13 cellular contexts compared by ENCODE assay signal in genomic region chr11:114134870-114135269, GRCh38.
DNase-seq lines count a peak whose midpoint lies in the region; ATAC-seq, FAIRE-seq and TF ChIP-seq lines count a peak whose summit lies in the region.
"Had no signal": no experiment of that assay in that cellular context is flagged by ENCODE, and none has a peak within 500 bp of the region (broad histone marks: within the 10 kb centered on the region; RNA-seq: fewer than 3 reads in every experiment).

No MANE protein-coding gene starts in this region.

- TF ChIP-seq EP300 in HepG2 (IDR thresholded peaks at IDR 0.05; ENCODE audit: low read depth in 2 of 2, low read length in 2 of 2) (no peak), HepG2 (CRISPR knock-in tag; IDR thresholded peaks at IDR 0.05; ENCODE audit: borderline replicate concordance) (no peak)

- peaks cover 0 to 9% (median 3%) of the 10 kb centered on the region in 4 donors for H3K36me3 ChIP-seq in right lobe of liver
- H3K36me3 ChIP-seq in HepG2 (replicated peaks in 1 of 2; ENCODE audit: control insufficient read depth in 1 of 2, insufficient read depth in 2 of 2, low read length in 2 of 2) = no peaks in the 10 kb centered on the region
- H3K36me3 ChIP-seq in lower lobe of right lung = peaks cover 11% of the 10 kb centered on the region
- H3K36me3 ChIP-seq in uterus = no peaks in the 10 kb centered on the region

- CTCF ChIA-PET in HepG2 (lab: Yijun Ruan, JAX; ENCODE audit: low intra/inter-chr PET ratio, low total read pairs) = no interaction called here

- no peak overlapping the region for H3K9ac ChIP-seq in HepG2 (ENCODE audit: insufficient read depth, low read depth, low read length)

- TF ChIP-seq RAD21 in HepG2 (CRISPR knock-in tag; IDR thresholded peaks at IDR 0.05) = no peak

- ATAC-seq in right lobe of liver (peak in 1 of 4 donors; percentile 18), HepG2 (no peak), lower lobe of right lung (peak; percentile 13 to 18)
- ATAC-seq: HCT116 had no signal

- POLR2A ChIA-PET in HepG2 (lab: Yijun Ruan, JAX) = no interaction called here

- DNase-seq in right lobe of liver (no peak), HepG2 (ENCODE audit: low spot score) (no peak), cardiac fibroblast (ENCODE audit: low read depth in 2 of 2) (peak; percentile 93 to 98), lower lobe of right lung (no peak), uterus (no peak), iPS-NIHi7 (ENCODE audit: extremely low spot score) (no peak), occipital lobe (lab: John Stamatoyannopoulos, UW) (no peak)
- no peak for DNase-seq in stimulated activated CD4-positive, alpha-beta T cell treated with anti-CD3 and anti-CD28 coated beads, Interleukin-12 subunit alpha, Interleukin-12 subunit beta, amount 100 ng/mL, for 4 hours
- DNase-seq: activated naive CD4-positive, alpha-beta T cell treated with Interleukin-2 at 50 U/mL for 16 hours; NCI-H187; PC-9; stimulated activated CD8-positive, alpha-beta memory T cell treated with anti-CD3 and anti-CD28 coated beads, Interleukin-4, amount 100 ng/mL, for 48 hours had no signal

- H3K4me1 ChIP-seq in right lobe of liver = peaks cover 0 to 88% (median 36%) of the 10 kb centered on the region in 4 donors
- H3K4me1 ChIP-seq in HepG2 (ENCODE audit: insufficient read depth, low read length) = no peaks in the 10 kb centered on the region
- H3K4me1 ChIP-seq in lower lobe of right lung = peaks cover 98% of the 10 kb centered on the region
- H3K4me1 ChIP-seq in uterus = peaks cover 25 to 34% of the 10 kb centered on the region in 2 donors

- no peaks in the 10 kb centered on the region for H3K27me3 ChIP-seq in right lobe of liver
- H3K27me3 ChIP-seq in HepG2 (ENCODE audit: control insufficient read depth in 1 of 2, insufficient read depth in 2 of 2, low read length in 2 of 2) = no peaks in the 10 kb centered on the region; a peak in 3 of 5 replicates
- no peaks in the 10 kb centered on the region for H3K27me3 ChIP-seq in lower lobe of right lung (ENCODE audit: low read depth)
- H3K27me3 ChIP-seq in uterus = no peaks in the 10 kb centered on the region

- H3K4me3 ChIP-seq in right lobe of liver (no peak overlapping the region), HepG2 (replicated peaks in 1 of 3; ENCODE audit: insufficient read depth in 1 of 3, low read depth in 2 of 3, low read length in 3 of 3) (no peak overlapping the region), cardiac fibroblast (replicated peaks in 1 of 2; ENCODE audit: low read depth in 2 of 2, low read length in 2 of 2) (no peak overlapping the region), lower lobe of right lung (no peak overlapping the region), uterus (no peak overlapping the region)
- H3K4me3 ChIP-seq: PC-9 had no signal

- in situ Hi-C loops in HepG2 (cut with HindIII; ENCODE audit: extremely low pct_ligation_motif_present, low pct_unique_long_range_greater_than_20kb) = no loop called here

- H2AFZ ChIP-seq in HepG2 (ENCODE audit: low read length) = no peak overlapping the region
- H2AFZ ChIP-seq: PC-9 had no signal

- 64% methylated on average over 3 of the region's 3 CpGs for WGBS in right lobe of liver (ENCODE audit: insufficient coverage, low coverage, low lambda C conversion rate, missing lambda C conversion rate)
- 43% methylated on average over 3 of the region's 3 CpGs for whole genome bisulfite sequencing in HepG2 (ENCODE audit: low lambda C conversion rate)

- no peak for TF ChIP-seq CTCF in right lobe of liver (IDR thresholded peaks at IDR 0.05)
- no peak for TF ChIP-seq CTCF in HepG2 (CRISPR knock-in tag; IDR thresholded peaks at IDR 0.05)
- no peak for TF ChIP-seq CTCF in cardiac fibroblast (IDR thresholded peaks at IDR 0.05; ENCODE audit: low read depth, low read length)
- no peak for TF ChIP-seq CTCF in lower lobe of right lung (IDR thresholded peaks at IDR 0.05)
- no peak for TF ChIP-seq CTCF in uterus (IDR thresholded peaks at IDR 0.05)

- peak overlapping the region in 2 of 3 donors; percentile 10 to 61 for H3K27ac ChIP-seq in right lobe of liver
- no peak overlapping the region for H3K27ac ChIP-seq in HepG2 (ENCODE audit: extremely low read length, insufficient read depth, low read length)
- peak overlapping the region; percentile 66 for H3K27ac ChIP-seq in lower lobe of right lung
- H3K27ac ChIP-seq in uterus = peak overlapping the region; percentile 98 to 100
- H3K27ac ChIP-seq: PC-9 had no signal

- intact Hi-C loops in right lobe of liver (cut with DNase I) (no loop called here), HepG2 (cut with micrococcal nuclease; ENCODE audit: unreplicated experiment) (no loop called here), lower lobe of right lung (cut with DNase I) (no loop called here), uterus (cut with DNase I; ENCODE audit: low total_unique reads) (no loop called here)

- no peak for FAIRE-seq in HepG2 (lab: Jason Lieb, UNC)

- H4K20me1 ChIP-seq in HepG2 (ENCODE audit: insufficient read depth, low read length) = no peaks in the 10 kb centered on the region

- BruUV-seq in HepG2 (replicated peaks; lab: Mats Ljungman, UMichigan) = no TSS peak

- no peaks in the 10 kb centered on the region for H3K79me2 ChIP-seq in HepG2 (ENCODE audit: insufficient read depth, low read length)

- H3K4me2 ChIP-seq in HepG2 (ENCODE audit: low read depth, low read length) = no peak overlapping the region
- H3K4me2 ChIP-seq: PC-9 had no signal

- no peaks in the 10 kb centered on the region for H3K9me3 ChIP-seq in right lobe of liver
- H3K9me3 ChIP-seq in HepG2 (ENCODE audit: low read length) = no peaks in the 10 kb centered on the region
- H3K9me3 ChIP-seq in lower lobe of right lung = no peaks in the 10 kb centered on the region
- H3K9me3 ChIP-seq in uterus = no peaks in the 10 kb centered on the region

- TF ChIP-seq POLR2A in right lobe of liver (IDR thresholded peaks at IDR 0.05) (no peak), HepG2 (IDR thresholded peaks at IDR 0.05; ENCODE audit: insufficient read depth in 1 of 2, low read depth in 2 of 2, low read length in 2 of 2) (no peak), uterus (IDR thresholded peaks at IDR 0.05) (no peak)

TF ChIP-seq in HepG2, 621 proteins besides CTCF, POLR2A, EP300 and RAD21:
- TF ChIP-seq ZNF720 (CRISPR knock-in tag; IDR thresholded peaks at IDR 0.05) = no peak
- TF ChIP-seq SKIL (CRISPR knock-in tag; IDR thresholded peaks at IDR 0.05; ENCODE audit: borderline replicate concordance) = no peak
- no peak for TF ChIP-seq HMGXB3 (CRISPR knock-in tag; IDR thresholded peaks at IDR 0.05; ENCODE audit: borderline replicate concordance)
- TF ChIP-seq NPAS2 (CRISPR knock-in tag; IDR thresholded peaks at IDR 0.05; ENCODE audit: borderline replicate concordance) = no peak
- no peak for TF ChIP-seq MED1 (CRISPR knock-in tag; IDR thresholded peaks at IDR 0.05)
- no peak for TF ChIP-seq GATAD2A (CRISPR knock-in tag; IDR thresholded peaks at IDR 0.05)
- TF ChIP-seq ZNF329 (CRISPR knock-in tag; IDR thresholded peaks at IDR 0.05; ENCODE audit: low read depth) = no peak
- no peak for TF ChIP-seq TBX3 (IDR thresholded peaks at IDR 0.05; ENCODE audit: borderline replicate concordance)
- no peak for TF ChIP-seq GABPB1 (CRISPR knock-in tag; IDR thresholded peaks at IDR 0.05)
- TF ChIP-seq ZFP36L1 (CRISPR knock-in tag; IDR thresholded peaks at IDR 0.05) = no peak
- TF ChIP-seq CBFB (CRISPR knock-in tag; IDR thresholded peaks at IDR 0.05) = no peak
- no peak for TF ChIP-seq ZSCAN30 (CRISPR knock-in tag; IDR thresholded peaks at IDR 0.05)
- TF ChIP-seq PITX1 (CRISPR knock-in tag; IDR thresholded peaks at IDR 0.05) = no peak

Comparison
In these comparisons a context has a peak if more than half of its experiments do, and no peak if none do; other contexts are left out.
1. DNase-seq: peak in cardiac fibroblast (2 of 2); none in right lobe of liver (0 of 3), HepG2 (single experiment), lower lobe of right lung (single experiment), uterus (0 of 2), iPS-NIHi7 (single experiment), occipital lobe (single experiment) and stimulated activated CD4-positive, alpha-beta T cell treated with anti-CD3 and anti-CD28 coated beads, Interleukin-12 subunit alpha, Interleukin-12 subunit beta, amount 100 ng/mL, for 4 hours (single experiment).